In genomic region chr7:141097430-141097829, GRCh38 we compare ENCODE assay signal across 2 cellular contexts.
A peak's percentile ranks its signal among the peaks of the same experiment; 100 is the strongest.
TF ChIP-seq lines count a peak whose summit lies in the region.

No MANE protein-coding gene starts in this region.

TF ChIP-seq in HCT116, 20 proteins besides CTCF, POLR2A, EP300 and RAD21 (continued from another document):
- peak; percentile 79 for TF ChIP-seq REST (IDR thresholded peaks at IDR 0.05; ENCODE audit: low read depth)
- TF ChIP-seq EGR1 (IDR thresholded peaks at IDR 0.05; ENCODE audit: low read depth), result no peak

TF ChIP-seq in SK-N-SH, 30 proteins besides CTCF, POLR2A, EP300 and RAD21:
- TF ChIP-seq REST (IDR thresholded peaks at IDR 0.05; ENCODE audit: low read depth, low read length) (peak; percentile 91), USF2 (IDR thresholded peaks at IDR 0.05; ENCODE audit: borderline replicate concordance, low read depth, low read length) (no peak)
